15 cellular contexts compared by ENCODE assay signal in genomic region chr1:114540202-114540601, GRCh38. TPM values are rescaled to one million over a fixed set of nuclear protein-coding genes. Genes with fewer than 3 reads are reported as not detected.
DNase-seq lines count a peak whose midpoint lies in the region; ATAC-seq, FAIRE-seq and TF ChIP-seq lines count a peak whose summit lies in the region.
"Had no signal": no experiment of that assay in that cellular context is flagged by ENCODE, and none has a peak within 500 bp of the region (broad histone marks: within the 10 kb centered on the region; RNA-seq: fewer than 3 reads in every experiment).

No MANE protein-coding gene starts in this region.

- 14% methylated on average over 3 of the region's 3 CpGs for WGBS in SK-N-SH (ENCODE audit: low lambda C conversion rate)

- TF ChIP-seq EP300 in SK-N-SH (IDR thresholded peaks at IDR 0.05; ENCODE audit: borderline replicate concordance in 1 of 2, low read depth in 1 of 2, low read length in 1 of 2), result no peak

- intact Hi-C loops in PC-9 (cut with micrococcal nuclease; ENCODE audit: unreplicated experiment) (no loop called here), endothelial cell of umbilical vein (cut with micrococcal nuclease) (no loop called here)

- H3K27ac ChIP-seq in SK-N-SH (ENCODE audit: low read depth in 2 of 2, low read length in 1 of 2), result no peak overlapping the region
- peak overlapping the region; percentile 29 for H3K27ac ChIP-seq in PC-9
- no peak overlapping the region for H3K27ac ChIP-seq in endothelial cell of umbilical vein (ENCODE audit: insufficient read depth, low read depth, low read length)
- H3K27ac ChIP-seq: BLaER1, GM23248 had no signal

- no peak for FAIRE-seq in endothelial cell of umbilical vein (lab: Jason Lieb, UNC)
- FAIRE-seq: GM12878, H54 had no signal

- H3K9ac ChIP-seq in SK-N-SH (no peak overlapping the region), endothelial cell of umbilical vein (replicated peaks; ENCODE audit: extremely low read depth, insufficient read depth, low read length) (no peak overlapping the region)
- H3K9ac ChIP-seq: BLaER1, GM23248 had no signal

- H3K4me3 ChIP-seq in SK-N-SH (ENCODE audit: low read depth in 2 of 2, low read length in 1 of 2), result no peak overlapping the region
- H3K4me3 ChIP-seq in PC-9, result peak overlapping the region; percentile 3; the same call in 1 of the 2 replicates
- no peak overlapping the region for H3K4me3 ChIP-seq in endothelial cell of umbilical vein (replicated peaks in 1 of 3; ENCODE audit: insufficient read depth in 1 of 3, low read depth in 1 of 3, low read length in 3 of 3)
- H3K4me3 ChIP-seq: BLaER1, GM12878, GM23248 had no signal

- ATAC-seq in SK-N-SH treated with all-trans-retinoic acid at 6 μM for 48 hours, result no peak
- ATAC-seq: GM12878, HCT116 had no signal

- no peaks in the 10 kb centered on the region for H3K79me2 ChIP-seq in SK-N-SH (ENCODE audit: insufficient read depth)
- H3K79me2 ChIP-seq in PC-9 (ENCODE audit: low read depth), result no peaks in the 10 kb centered on the region
- H3K79me2 ChIP-seq in endothelial cell of umbilical vein (ENCODE audit: control insufficient read depth, insufficient read depth, low read length), result no peaks in the 10 kb centered on the region

- in situ Hi-C loops in GM13977 (cut with MboI; ENCODE audit: low pct_unique_long_range_greater_than_20kb, low sequenced_read_pairs, unreplicated experiment), result no loop called here

- dilution Hi-C loops in endothelial cell of umbilical vein (cut with MboI; ENCODE audit: extremely low pct_ligation_motif_present, low sequenced_read_pairs), result no loop called here

- H4K20me1 ChIP-seq in SK-N-SH (ENCODE audit: insufficient read depth) (no peaks in the 10 kb centered on the region), PC-9 (ENCODE audit: insufficient read depth) (no peaks in the 10 kb centered on the region), endothelial cell of umbilical vein (replicated peaks; ENCODE audit: control insufficient read depth, extremely low read depth, insufficient read depth, low read length) (no peaks in the 10 kb centered on the region)
- H4K20me1 ChIP-seq: BLaER1 had no signal

- H3K27me3 ChIP-seq in SK-N-SH (ENCODE audit: insufficient read depth) (no peaks in the 10 kb centered on the region), PC-9 (ENCODE audit: insufficient read depth, low read depth) (no peaks in the 10 kb centered on the region), endothelial cell of umbilical vein (ENCODE audit: control insufficient read depth in 2 of 2, insufficient read depth in 2 of 2, low read length in 2 of 2) (peaks cover 0 to 2% of the 10 kb centered on the region in 2 experiments)
- H3K27me3 ChIP-seq: BLaER1 had no signal

- TF ChIP-seq CTCF in SK-N-SH (IDR thresholded peaks at IDR 0.05) (no peak), PC-9 (conservative IDR thresholded peaks at IDR 0.05) (no peak), endothelial cell of umbilical vein (IDR thresholded peaks at IDR 0.05; ENCODE audit: extremely low read depth in 1 of 2, insufficient read depth in 1 of 2, low read depth in 1 of 2, low read length in 2 of 2) (no peak), GM13977 (IDR thresholded peaks at IDR 0.05; ENCODE audit: extremely low read depth, insufficient read depth, missing control alignments) (no peak)

- TF ChIP-seq RAD21 in SK-N-SH (IDR thresholded peaks at IDR 0.05; ENCODE audit: low read length), result no peak

- H3F3A ChIP-seq in SK-N-SH (replicated peaks; ENCODE audit: insufficient read depth) (no peaks in the 10 kb centered on the region), PC-9 (ENCODE audit: insufficient read depth, low read depth) (peaks cover 9% of the 10 kb centered on the region)

- H3K9me2 ChIP-seq in SK-N-SH (no peaks in the 10 kb centered on the region), PC-9 (ENCODE audit: insufficient read depth) (no peaks in the 10 kb centered on the region)

- no peaks in the 10 kb centered on the region for H3K9me1 ChIP-seq in endothelial cell of umbilical vein (replicated peaks; ENCODE audit: control insufficient read depth, extremely low read depth, insufficient read depth, low read length)

- BruUV-seq in PC-9 (replicated peaks; lab: Mats Ljungman, UMichigan), result no TSS peak
- no TSS peak for BruUV-seq in endothelial cell of umbilical vein (replicated peaks; lab: Mats Ljungman, UMichigan)

- H2AFZ ChIP-seq in SK-N-SH (ENCODE audit: low read depth) (0 out of 2 replicates have a peak overlapping the region, but pooled peaks have one; percentile 22), PC-9 (peak overlapping the region; percentile 5; the same call in 1 of the 2 replicates), endothelial cell of umbilical vein (ENCODE audit: low read depth, low read length) (no peak overlapping the region)
- H2AFZ ChIP-seq: GM23248 had no signal

- H3K4me2 ChIP-seq in SK-N-SH (no peak overlapping the region), PC-9 (peak overlapping the region; percentile 53), endothelial cell of umbilical vein (ENCODE audit: insufficient read depth, low read length) (no peak overlapping the region)
- H3K4me2 ChIP-seq: BLaER1 had no signal

- CTCF ChIA-PET in SK-N-SH (lab: Yijun Ruan, JAX), result no interaction called here
- CTCF ChIA-PET in PC-9 (lab: Charles Lee), result no interaction called here
- CTCF ChIA-PET in endothelial cell of umbilical vein (lab: Charles Lee), result no interaction called here

- no peak for TF ChIP-seq POLR2A in endothelial cell of umbilical vein (IDR thresholded peaks at IDR 0.05; ENCODE audit: low read depth, low read length)

- DNase-seq in SK-N-SH, result no peak
- DNase-seq in PC-9, result peak in 1 of 2 experiments; percentile 86
- no peak for DNase-seq in endothelial cell of umbilical vein (ENCODE audit: low read depth, low spot score)
- no peak for DNase-seq in GM13977 (ENCODE audit: low spot score)
- DNase-seq in HK-2 (ENCODE audit: unreplicated experiment), result no peak
- no peak for DNase-seq in NCI-H1417 (lab: John Stamatoyannopoulos, UW)
- DNase-seq: 8988T, AML-193, DMS 273 treated with DMSO at 0.1 percent for 48 hours, GM23248 had no signal

- H3K4me1 ChIP-seq in SK-N-SH (ENCODE audit: control insufficient read depth in 1 of 2, insufficient read depth in 2 of 2, low read depth in 1 of 2, low read length in 1 of 2), result no peaks in the 10 kb centered on the region
- H3K4me1 ChIP-seq in PC-9 (replicated peaks; ENCODE audit: insufficient read depth), result peaks cover 24% of the 10 kb centered on the region
- H3K4me1 ChIP-seq in endothelial cell of umbilical vein (ENCODE audit: control insufficient read depth, extremely low read depth, insufficient read depth, low read length), result peaks cover 4% of the 10 kb centered on the region
- H3K4me1 ChIP-seq: BLaER1 had no signal

- H3K9me3 ChIP-seq in SK-N-SH, result no peaks in the 10 kb centered on the region
- H3K9me3 ChIP-seq in PC-9 (ENCODE audit: insufficient read depth, low read depth), result no peaks in the 10 kb centered on the region
- H3K9me3 ChIP-seq in endothelial cell of umbilical vein (replicated peaks; ENCODE audit: control insufficient read depth, insufficient read depth, low read length), result no peaks in the 10 kb centered on the region

- H3K36me3 ChIP-seq in SK-N-SH (replicated peaks in 1 of 2; ENCODE audit: control insufficient read depth in 1 of 2, insufficient read depth in 2 of 2, low read length in 1 of 2) (no peaks in the 10 kb centered on the region), PC-9 (ENCODE audit: low read depth) (no peaks in the 10 kb centered on the region), endothelial cell of umbilical vein (ENCODE audit: control insufficient read depth in 2 of 2, extremely low read depth in 1 of 2, insufficient read depth in 2 of 2, low read length in 2 of 2) (no peaks in the 10 kb centered on the region)
- H3K36me3 ChIP-seq: BLaER1 had no signal

- POLR2A ChIA-PET in SK-N-SH (lab: Yijun Ruan, JAX), result no interaction called here
- POLR2A ChIA-PET in PC-9 (lab: Charles Lee; ENCODE audit: unreplicated experiment), result interaction anchor here (0.7 kb wide), 1 partner anchor 15 kb away, joined by 4 read pairs; no protein-coding TSS in a partner anchor
- POLR2A ChIA-PET in endothelial cell of umbilical vein (lab: Charles Lee), result no interaction called here

TF ChIP-seq in SK-N-SH, 30 proteins besides CTCF, POLR2A, EP300 and RAD21 (continues in another document):
- TF ChIP-seq TCF12 (IDR thresholded peaks at IDR 0.05), result no peak
- TF ChIP-seq NFIC (IDR thresholded peaks at IDR 0.05; ENCODE audit: borderline replicate concordance), result no peak

TF ChIP-seq in SK-N-SH treated with all-trans-retinoic acid at 6 μM for 48 hours, 23 proteins besides CTCF, POLR2A, EP300 and RAD21 (continues in another document):
- no peak for TF ChIP-seq ZFP30 (CRISPR knock-in tag; IDR thresholded peaks at IDR 0.05)
- no peak for TF ChIP-seq ZNF70 (CRISPR knock-in tag; IDR thresholded peaks at IDR 0.05)
- no peak for TF ChIP-seq ZFP3 (CRISPR knock-in tag; IDR thresholded peaks at IDR 0.05)

TF ChIP-seq in endothelial cell of umbilical vein, 7 proteins besides CTCF, POLR2A, EP300 and RAD21 (continues in another document):
- peak; percentile 37 for TF ChIP-seq GATA2 (IDR thresholded peaks at IDR 0.05; ENCODE audit: insufficient read depth, insufficient read length, low read depth, low read length)

RNA-seq across cellular contexts. Expression of gene TRIM33, which starts 29.2 kb away (rescaled TPM):
- polyA plus RNA-seq in SK-N-SH (2012; rRNA removed) (6.3 and 9.1 TPM in 2 replicates), endothelial cell of umbilical vein (8.9 and 10.3 TPM in 2 replicates)
- 6.5 and 6.9 TPM in 2 replicates for polyA plus RNA-seq in SK-N-SH (2012; cell fraction: cytosol; rRNA removed)
- polyA plus RNA-seq in SK-N-SH (2012; cell fraction: nucleus; rRNA removed), result 13.8 and 24.4 TPM in 2 replicates
- total RNA-seq in PC-9 (2021) (30.0 and 38.7 TPM in 2 replicates), endothelial cell of umbilical vein (29.1 and 29.7 TPM in 2 replicates)
- polyA plus RNA-seq in endothelial cell of umbilical vein (2011; cell fraction: cytosol; rRNA removed), result 7.2 and 7.4 TPM in 2 replicates
- polyA plus RNA-seq in endothelial cell of umbilical vein (2011; cell fraction: nucleus; rRNA removed), result 42.5 and 50.3 TPM in 2 replicates
- polyA plus RNA-seq in endothelial cell of umbilical vein (2012), result 13.6 and 17.9 TPM in 2 replicates
- 39.2 and 42.1 TPM in 2 replicates for polyA minus RNA-seq in endothelial cell of umbilical vein
- polyA minus RNA-seq in endothelial cell of umbilical vein (2011; cell fraction: cytosol; rRNA and poly(A)+ RNA removed), result 32.9 TPM
- polyA minus RNA-seq in endothelial cell of umbilical vein (2011; cell fraction: nucleus; rRNA and poly(A)+ RNA removed), result 61.4 and 80.5 TPM in 2 replicates

RNA-seq across cellular contexts. Expression of gene BCAS2, which starts 41.2 kb away (rescaled TPM):
- polyA plus RNA-seq in SK-N-SH (2012; rRNA removed), result 16.1 and 19.6 TPM in 2 replicates
- polyA plus RNA-seq in SK-N-SH (2012; cell fraction: cytosol; rRNA removed), result 23.3 and 34.4 TPM in 2 replicates
- 3.3 and 6.0 TPM in 2 replicates for polyA plus RNA-seq in SK-N-SH (2012; cell fraction: nucleus; rRNA removed)
- total RNA-seq in PC-9 (2021), result 25.2 and 36.7 TPM in 2 replicates
- 41.7 and 43.5 TPM in 2 replicates for total RNA-seq in endothelial cell of umbilical vein
- 9.6 and 12.5 TPM in 2 replicates for polyA plus RNA-seq in endothelial cell of umbilical vein
- polyA plus RNA-seq in endothelial cell of umbilical vein (2011; cell fraction: cytosol; rRNA removed), result 27.3 and 33.1 TPM in 2 replicates
- polyA plus RNA-seq in endothelial cell of umbilical vein (2011; cell fraction: nucleus; rRNA removed), result 10.1 and 13.0 TPM in 2 replicates
- 38.2 and 63.3 TPM in 2 replicates for polyA plus RNA-seq in endothelial cell of umbilical vein (2012)
- 9.8 and 13.7 TPM in 2 replicates for polyA minus RNA-seq in endothelial cell of umbilical vein
- polyA minus RNA-seq in endothelial cell of umbilical vein (2011; cell fraction: cytosol; rRNA and poly(A)+ RNA removed), result 22.4 TPM
- 3.8 and 5.5 TPM in 2 replicates for polyA minus RNA-seq in endothelial cell of umbilical vein (2011; cell fraction: nucleus; rRNA and poly(A)+ RNA removed)
